ENCODE assay signal across 9 cellular contexts in the genomic region with DNA sequence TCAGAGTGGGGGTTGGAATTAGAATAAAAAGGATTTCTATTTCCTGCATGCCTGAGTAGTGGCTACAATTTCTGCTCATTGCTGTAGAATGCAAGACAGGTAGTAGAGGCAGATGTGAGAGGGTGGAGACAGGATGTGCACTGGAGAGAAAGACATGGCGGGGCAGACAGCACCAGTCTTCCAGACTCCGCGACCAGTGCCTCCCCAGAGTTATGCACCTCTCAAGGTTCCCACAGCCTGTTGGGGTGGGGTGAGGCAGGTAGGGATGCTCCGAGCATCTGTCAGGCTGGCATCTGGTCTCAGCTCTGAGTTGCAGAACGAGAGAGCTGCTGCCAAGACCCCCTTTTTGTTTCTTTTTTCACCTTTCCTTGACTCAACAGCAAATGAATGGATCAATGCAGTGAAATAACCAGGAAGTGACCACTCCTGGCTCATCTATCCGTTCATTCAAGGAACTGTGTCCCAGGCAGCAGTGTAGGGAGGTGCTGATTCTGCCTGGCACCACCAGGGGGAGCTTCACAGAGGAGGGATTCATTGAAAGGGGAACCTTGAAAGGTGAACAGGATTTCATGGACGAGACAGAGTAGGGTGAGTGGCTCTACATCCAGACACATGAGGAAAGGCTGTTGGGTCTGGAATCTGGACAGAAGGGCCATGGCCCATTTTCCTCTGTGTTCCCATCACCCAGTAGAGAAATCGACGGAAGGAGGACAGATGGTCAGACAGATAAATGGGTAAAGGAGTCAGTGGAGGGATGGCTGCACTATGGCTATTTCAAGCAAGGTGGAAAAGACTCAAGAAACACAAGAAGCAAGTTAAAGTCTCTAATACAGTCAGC. TPM values are rescaled to one million over a fixed set of nuclear protein-coding genes. Genes with fewer than 3 reads are reported as not detected.
DNase-seq lines count a peak whose midpoint lies in the region; ATAC-seq and TF ChIP-seq lines count a peak whose summit lies in the region.
"Had no signal": no experiment of that assay in that cellular context is flagged by ENCODE, and none has a peak within 500 bp of the region (broad histone marks: within the 10 kb centered on the region; RNA-seq: fewer than 3 reads in every experiment).

No MANE protein-coding gene starts in this region.

- CTCF ChIA-PET in SK-N-SH (lab: Yijun Ruan, JAX), result interaction anchor here (0.6 to 4.0 kb wide), 51 partner anchors 9 to 937 kb away, joined by 3 to 32 read pairs (median 4); a partner anchor contains a TSS

- TF ChIP-seq EP300 in SK-N-SH (IDR thresholded peaks at IDR 0.05; ENCODE audit: borderline replicate concordance in 1 of 2, low read depth in 1 of 2, low read length in 1 of 2), result no peak

- no peaks in the 10 kb centered on the region for H3K36me3 Mint-ChIP-seq in CD4-positive, CD25-positive, alpha-beta regulatory T cell
- H3K36me3 Mint-ChIP-seq: IgD-negative memory B cell had no signal

- 42% methylated on average over 9 of the region's 9 CpGs for WGBS in SK-N-SH (ENCODE audit: low lambda C conversion rate)
- WGBS in heart right ventricle, 2 donors, result 38 to 39% methylated on average over 9 of the region's 9 CpGs

- peaks cover 17% of the 10 kb centered on the region for H3K27me3 Mint-ChIP-seq in CD4-positive, CD25-positive, alpha-beta regulatory T cell

- no peaks in the 10 kb centered on the region for H4K20me1 ChIP-seq in SK-N-SH (ENCODE audit: insufficient read depth)

- peak; percentile 12 to 51 (median 38) for DNase-seq in CD4-positive, CD25-positive, alpha-beta regulatory T cell
- DNase-seq in HuH-7.5 (ENCODE audit: low spot score) (peak; percentile 46), SK-N-SH (peak; percentile 79), heart right ventricle (peak; percentile 32 to 47), sciatic nerve (ENCODE audit: low spot score) (peak; percentile 72)
- peak; percentile 11 for DNase-seq in activated naive CD8-positive, alpha-beta T cell treated with anti-CD3 and anti-CD28 coated beads, Interleukin-2, amount 50 U/mL, for 16 hours (ENCODE audit: low read depth, low spot score)

- POLR2A ChIA-PET in SK-N-SH (lab: Yijun Ruan, JAX), result no interaction called here

- H3K4me3 ChIP-seq in CD4-positive, CD25-positive, alpha-beta regulatory T cell (ENCODE audit: low read depth, low read length), result no peak overlapping the region
- H3K4me3 ChIP-seq in SK-N-SH (ENCODE audit: low read depth in 2 of 2, low read length in 1 of 2), result no peak overlapping the region; a peak in 1 of 4 replicates
- no peak overlapping the region for H3K4me3 ChIP-seq in heart right ventricle

- no peak overlapping the region for H3K27ac Mint-ChIP-seq in CD4-positive, CD25-positive, alpha-beta regulatory T cell
- H3K27ac Mint-ChIP-seq: IgD-negative memory B cell had no signal

- no peaks in the 10 kb centered on the region for H3K4me1 ChIP-seq in CD4-positive, CD25-positive, alpha-beta regulatory T cell (ENCODE audit: control insufficient read depth, insufficient read depth, low read length, poor library complexity, severe bottlenecking)
- H3K4me1 ChIP-seq in SK-N-SH (ENCODE audit: control insufficient read depth in 1 of 2, insufficient read depth in 2 of 2, low read depth in 1 of 2, low read length in 1 of 2), result peaks cover 0 to 10% of the 10 kb centered on the region in 2 experiments; a peak in 1 of 4 replicates
- no peaks in the 10 kb centered on the region for H3K4me1 ChIP-seq in heart right ventricle

- no peaks in the 10 kb centered on the region for H3K36me3 ChIP-seq in CD4-positive, CD25-positive, alpha-beta regulatory T cell (ENCODE audit: control insufficient read depth, insufficient read depth, low read length)
- H3K36me3 ChIP-seq in SK-N-SH (replicated peaks in 1 of 2; ENCODE audit: control insufficient read depth in 1 of 2, insufficient read depth in 2 of 2, low read length in 1 of 2) (no peaks in the 10 kb centered on the region), heart right ventricle (no peaks in the 10 kb centered on the region)

- no peak overlapping the region; the same call in 1 of the 2 replicates for H2AFZ ChIP-seq in SK-N-SH (ENCODE audit: low read depth)

- TF ChIP-seq CTCF in SK-N-SH (IDR thresholded peaks at IDR 0.05) (peak; percentile 95), heart right ventricle (IDR thresholded peaks at IDR 0.05) (peak; percentile 71 to 96 (median 86))

- no peak overlapping the region for H3K4me2 ChIP-seq in SK-N-SH

- peak; percentile 72 for TF ChIP-seq RAD21 in SK-N-SH (IDR thresholded peaks at IDR 0.05; ENCODE audit: low read length)

- H3K9me2 ChIP-seq in SK-N-SH, result no peaks in the 10 kb centered on the region

- H3K4me3 Mint-ChIP-seq in CD4-positive, CD25-positive, alpha-beta regulatory T cell, result no peak overlapping the region
- H3K4me3 Mint-ChIP-seq: IgD-negative memory B cell had no signal

- no peaks in the 10 kb centered on the region for H3K27me3 ChIP-seq in CD4-positive, CD25-positive, alpha-beta regulatory T cell (ENCODE audit: control insufficient read depth, insufficient read depth, low read length)
- H3K27me3 ChIP-seq in SK-N-SH (ENCODE audit: insufficient read depth) (no peaks in the 10 kb centered on the region), heart right ventricle (peaks cover 0 to 29% (median 8%) of the 10 kb centered on the region in 7 donors)

- no peaks in the 10 kb centered on the region for H3K79me2 ChIP-seq in SK-N-SH (ENCODE audit: insufficient read depth)

- H3F3A ChIP-seq in SK-N-SH (replicated peaks; ENCODE audit: insufficient read depth), result no peaks in the 10 kb centered on the region

- ATAC-seq in CD4-positive, CD25-positive, alpha-beta regulatory T cell (ENCODE audit: low read depth in 2 of 2), result peak in 1 of 2 donors; percentile 59
- ATAC-seq in GM18909 (IDR thresholded peaks at IDR 0.05; ENCODE audit: poor library complexity, unreplicated experiment) (peak; percentile 69), heart right ventricle (peak in 7 of 8 donors; percentile 52 to 75 (median 61)), sciatic nerve (peak; percentile 64), HG03095 (IDR thresholded peaks at IDR 0.05; ENCODE audit: unreplicated experiment) (no peak)

- H3K9me3 Mint-ChIP-seq in CD4-positive, CD25-positive, alpha-beta regulatory T cell, result peaks cover 0 to 8% (median 2%) of the 10 kb centered on the region in 7 donors

- H3K9ac ChIP-seq in SK-N-SH, result no peak overlapping the region

- H3K27ac ChIP-seq in CD4-positive, CD25-positive, alpha-beta regulatory T cell (ENCODE audit: insufficient read depth, low read length, poor library complexity, severe bottlenecking), result no peak overlapping the region
- H3K27ac ChIP-seq in SK-N-SH (ENCODE audit: low read depth in 2 of 2, low read length in 1 of 2) (no peak overlapping the region), heart right ventricle (no peak overlapping the region)

- H3K9me3 ChIP-seq in CD4-positive, CD25-positive, alpha-beta regulatory T cell (ENCODE audit: control insufficient read depth in 2 of 2, low read length in 2 of 2), result peaks cover 0 to 5% of the 10 kb centered on the region in 2 experiments
- no peaks in the 10 kb centered on the region for H3K9me3 ChIP-seq in SK-N-SH
- peaks cover 0 to 6% (median 0%) of the 10 kb centered on the region in 11 donors for H3K9me3 ChIP-seq in heart right ventricle

- intact Hi-C loops in heart right ventricle (cut with DNase I) (loop anchor here in 5 of 10 donors (2.0 to 10.0 kb wide), 3 partner anchors 629 to 632 kb away; no protein-coding TSS in a partner anchor), sciatic nerve (cut with DNase I) (no loop called here)

- peaks cover 0 to 6% (median 2%) of the 10 kb centered on the region in 4 donors for H3K4me1 Mint-ChIP-seq in CD4-positive, CD25-positive, alpha-beta regulatory T cell

TF ChIP-seq in SK-N-SH, 30 proteins besides CTCF, POLR2A, EP300 and RAD21:
- TF ChIP-seq RCOR1 (IDR thresholded peaks at IDR 0.05; ENCODE audit: low read length) (0 out of 2 replicates have a peak, but pooled peaks have one; percentile 8), POLR2AphosphoS5 (IDR thresholded peaks at IDR 0.05; ENCODE audit: low read depth, low read length) (no peak), SIN3A (IDR thresholded peaks at IDR 0.05; ENCODE audit: borderline replicate concordance, low read depth, low read length) (no peak), SMC3 (IDR thresholded peaks at IDR 0.05; ENCODE audit: low read depth, low read length) (peak; percentile 85)

RNA-seq across cellular contexts. Expression of a gene that starts 17.2 kb away (rescaled TPM):
- total RNA-seq in CD4-positive, CD25-positive, alpha-beta regulatory T cell, result not detected
- not detected for polyA plus RNA-seq in CD4-positive, CD25-positive, alpha-beta regulatory T cell
- polyA plus RNA-seq in SK-N-SH (2012; rRNA removed) (1.7 TPM in 2 replicates), heart right ventricle (not detected)
- polyA plus RNA-seq in SK-N-SH (2012; cell fraction: cytosol; rRNA removed), result 0.84 and 1.6 TPM in 2 replicates
- 1.1 and 1.4 TPM in 2 replicates for polyA plus RNA-seq in SK-N-SH (2012; cell fraction: nucleus; rRNA removed)
- total RNA-seq in heart right ventricle (not detected), sciatic nerve (not detected)
- polyA plus RNA-seq: IgD-negative memory B cell had no signal

RNA-seq across cellular contexts. Expression of a gene that starts 20.9 kb away (rescaled TPM):
- not detected for total RNA-seq in CD4-positive, CD25-positive, alpha-beta regulatory T cell
- not detected for polyA plus RNA-seq in CD4-positive, CD25-positive, alpha-beta regulatory T cell
- polyA plus RNA-seq in SK-N-SH (2012; rRNA removed) (0.08 TPM in 1 of 2 replicates, not detected in the other), heart right ventricle (not detected)
- not detected in 2 replicates for polyA plus RNA-seq in SK-N-SH (2012; cell fraction: cytosol; rRNA removed)
- polyA plus RNA-seq in SK-N-SH (2012; cell fraction: nucleus; rRNA removed), result 0.08 TPM in 1 of 2 replicates, not detected in the other
- total RNA-seq in heart right ventricle (not detected), sciatic nerve (not detected)
- polyA plus RNA-seq: IgD-negative memory B cell had no signal

RNA-seq across cellular contexts. Expression of a gene that starts 54.0 kb away (rescaled TPM):
- 59.9 TPM for total RNA-seq in CD4-positive, CD25-positive, alpha-beta regulatory T cell
- polyA plus RNA-seq in CD4-positive, CD25-positive, alpha-beta regulatory T cell, result 10 to 100 TPM in 3 of 4 donors, 1 to 10 TPM in 1; 8.9 to 15.1 (median 13.4) TPM
- 4.5 and 6.2 TPM in 2 replicates for polyA plus RNA-seq in SK-N-SH (2012; rRNA removed)
- 5.3 and 5.4 TPM in 2 replicates for polyA plus RNA-seq in SK-N-SH (2012; cell fraction: cytosol; rRNA removed)
- polyA plus RNA-seq in SK-N-SH (2012; cell fraction: nucleus; rRNA removed), result 7.9 and 12.0 TPM in 2 replicates
- total RNA-seq in heart right ventricle, result 10 to 100 TPM; 12.8 to 32.4 (median 22.6) TPM
- 1 to 10 TPM; 1.9 to 4.8 TPM for polyA plus RNA-seq in heart right ventricle
- 33.5 TPM for total RNA-seq in sciatic nerve

Comparison
In these comparisons a context has a peak if more than half of its experiments do, and no peak if none do; other contexts are left out.
1. DNase-seq: peak in every context shown above with its lines; median percentile 79 in SK-N-SH; 72 in sciatic nerve; 46 in HuH-7.5; 40 in heart right ventricle; 38 in CD4-positive, CD25-positive, alpha-beta regulatory T cell; 11 in activated naive CD8-positive, alpha-beta T cell treated with anti-CD3 and anti-CD28 coated beads, Interleukin-2, amount 50 U/mL, for 16 hours.